18 cellular contexts compared by ENCODE assay signal in genomic region chr17:41684050-41684449, GRCh38. TPM values are rescaled to one million over a fixed set of nuclear protein-coding genes. Genes with fewer than 3 reads are reported as not detected.
"Had no signal": no experiment of that assay in that cellular context is flagged by ENCODE, and none has a peak within 500 bp of the region (broad histone marks: within the 10 kb centered on the region; RNA-seq: fewer than 3 reads in every experiment).

No MANE protein-coding gene starts in this region.

- H3K9me3 ChIP-seq: adrenal gland, mucosa of descending colon, sigmoid colon, upper lobe of left lung had no signal

- ATAC-seq: left colon; mucosa of descending colon; naive thymus-derived CD8-positive, alpha-beta T cell; stimulated activated naive B cell treated with anti-CD40 and anti-IgM and Interleukin-4, amounts not matched to agents 10 μg/mL and 1 μg/mL and 100 μg/mL, for 72 hours had no signal

- H3K27ac ChIP-seq: sigmoid colon, upper lobe of left lung had no signal

- H3K4me3 ChIP-seq: adrenal gland, mucosa of descending colon, sigmoid colon, upper lobe of left lung had no signal

- H3K27me3 ChIP-seq: adrenal gland, sigmoid colon, upper lobe of left lung had no signal

- DNase-seq: activated CD4-positive, alpha-beta T cell treated with anti-CD3 and anti-CD28 coated beads for 4 hours; activated naive CD4-positive, alpha-beta T cell treated with anti-CD3 and anti-CD28 coated beads, Interleukin-2, amount 50 U/mL, for 16 hours; activated T-cell treated with anti-CD3 and anti-CD28 coated beads for 4 hours; adrenal gland; left colon; mammary epithelial cell; mucosa of descending colon; naive thymus-derived CD8-positive, alpha-beta T cell; stimulated activated CD4-positive, alpha-beta T cell treated with anti-CD3 and anti-CD28 coated beads, Interleukin-2, amount 100 ng/mL, for 24 hours; stimulated activated naive B cell treated with anti-CD40 and anti-IgM and Interleukin-4, amounts not matched to agents 10 μg/mL and 1 μg/mL and 100 μg/mL, for 72 hours; substantia nigra; T-helper 1 cell; upper lobe of left lung had no signal

- H3K36me3 ChIP-seq: adrenal gland, sigmoid colon, upper lobe of left lung had no signal

RNA-seq across cellular contexts. Expression of gene GAST, which starts 28.1 kb away (rescaled TPM):
- total RNA-seq: activated CD8-positive, alpha-beta memory T cell treated with anti-CD3 and anti-CD28 coated beads for 36 hours; adrenal gland; left colon; mucosa of descending colon; naive thymus-derived CD8-positive, alpha-beta T cell; osteocyte; pulmonary artery endothelial cell; sigmoid colon; upper lobe of left lung had no signal
- polyA plus RNA-seq: adrenal gland; esophagus; naive thymus-derived CD8-positive, alpha-beta T cell; sigmoid colon had no signal

RNA-seq across cellular contexts. Expression of gene HAP1, which starts 50.4 kb away (rescaled TPM):
- polyA plus RNA-seq: naive thymus-derived CD8-positive, alpha-beta T cell had no signal

RNA-seq across cellular contexts. Expression of gene KRT17, which starts 59.7 kb away (rescaled TPM):
- total RNA-seq: naive thymus-derived CD8-positive, alpha-beta T cell had no signal
- polyA plus RNA-seq: naive thymus-derived CD8-positive, alpha-beta T cell had no signal
